Comparison of ENCODE assay signal across 12 cellular contexts in the genomic region with DNA sequence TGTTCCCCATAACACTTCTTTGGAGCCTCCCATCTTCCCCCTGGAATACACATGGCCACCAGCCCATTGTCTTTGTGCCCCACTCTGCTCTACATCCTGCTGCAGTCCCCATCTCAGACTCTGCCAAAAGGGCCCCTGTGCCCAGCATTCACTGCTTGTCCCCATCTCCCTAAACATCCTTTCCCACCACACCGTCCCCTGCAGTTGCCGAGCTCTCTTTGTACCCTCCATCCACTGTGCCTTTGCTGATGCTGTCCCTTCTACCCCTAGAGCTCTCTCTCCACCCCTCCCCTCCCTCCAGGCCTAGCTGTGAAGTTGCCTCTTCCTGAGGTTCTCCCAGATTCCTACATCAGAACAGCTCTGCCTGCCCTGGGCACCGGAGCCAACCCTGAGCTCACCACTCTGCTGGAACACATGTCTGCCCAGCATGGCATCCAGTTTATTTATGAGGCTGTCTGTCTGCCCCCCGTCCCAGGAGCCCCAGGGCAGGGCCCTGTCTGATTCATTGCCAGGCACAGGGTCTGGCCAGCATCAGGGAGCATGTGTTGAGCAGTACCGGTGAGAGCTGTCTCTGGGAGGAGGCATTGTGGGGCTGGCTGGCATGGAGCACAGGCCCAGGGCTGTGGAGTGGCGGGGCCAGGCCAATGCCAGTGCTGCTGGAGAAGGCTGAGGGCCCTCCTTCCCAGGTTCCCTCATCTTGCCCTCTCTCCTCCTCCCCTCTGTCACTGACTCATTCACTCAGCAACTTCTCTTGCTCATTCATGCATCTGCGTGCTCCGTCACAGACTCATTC. TPM values are rescaled to one million over a fixed set of nuclear protein-coding genes. Genes with fewer than 3 reads are reported as not detected.
A peak's percentile ranks its signal among the peaks of the same experiment; 100 is the strongest.
DNase-seq lines count a peak whose midpoint lies in the region; ATAC-seq, FAIRE-seq and TF ChIP-seq lines count a peak whose summit lies in the region.
"Had no signal": no experiment of that assay in that cellular context is flagged by ENCODE, and none has a peak within 500 bp of the region (broad histone marks: within the 10 kb centered on the region; RNA-seq: fewer than 3 reads in every experiment).

No MANE protein-coding gene starts in this region.

- no peak overlapping the region for H3K4me3 Mint-ChIP-seq in astrocyte (ENCODE audit: unreplicated experiment)
- no peak overlapping the region for H3K4me3 Mint-ChIP-seq in activated naive CD4-positive, alpha-beta T cell treated with anti-CD3 and anti-CD28 coated beads, Interleukin-2, amount 10 ng/mL, durations not matched to agents 7 days and 5 days
- H3K4me3 Mint-ChIP-seq: CD4-positive, alpha-beta T cell; stimulated activated naive B cell treated with anti-CD40 and anti-IgM and Interleukin-4, amounts not matched to agents 10 μg/mL and 1 μg/mL and 100 μg/mL, for 72 hours had no signal

- H3K9me3 ChIP-seq in astrocyte (ENCODE audit: insufficient read depth, low read depth, low read length) (no peaks in the 10 kb centered on the region), heart left ventricle (no peaks in the 10 kb centered on the region), psoas muscle (no peaks in the 10 kb centered on the region)

- DNase-seq in GM04504 (ENCODE audit: low read depth) (peak; percentile 34), astrocyte (ENCODE audit: low read depth) (peak; percentile 79), heart left ventricle (peak; percentile 79 to 90 (median 80)), psoas muscle (no peak), putamen (ENCODE audit: low spot score) (no peak)
- no peak for DNase-seq in activated naive CD4-positive, alpha-beta T cell treated with anti-CD3 and anti-CD28 coated beads, Interleukin-2, amount 10 ng/mL, durations not matched to agents 7 days and 5 days
- DNase-seq: CD4-positive, alpha-beta T cell; small intestine; stimulated activated naive B cell treated with anti-CD40 and anti-IgM and Interleukin-4, amounts not matched to agents 10 μg/mL and 1 μg/mL and 100 μg/mL, for 72 hours had no signal

- CTCF ChIA-PET in activated naive CD4-positive, alpha-beta T cell treated with anti-CD3 and anti-CD28 coated beads, Interleukin-2, amount 10 ng/mL, durations not matched to agents 7 days and 5 days (lab: Charles Lee), result no interaction called here

- WGBS in heart left ventricle, 4 donors, result 58 to 71% (median 61%) methylated on average over 8 of the region's 8 CpGs
- 49 to 61% (median 52%) methylated on average over 8 of the region's 8 CpGs for WGBS in psoas muscle, 3 donors

- H3K4me1 ChIP-seq in astrocyte (ENCODE audit: insufficient read depth, low read length), result peaks cover 21% of the 10 kb centered on the region
- H3K4me1 ChIP-seq in heart left ventricle, result peaks cover 0 to 41% (median 5%) of the 10 kb centered on the region in 12 donors
- peaks cover 8% of the 10 kb centered on the region for H3K4me1 ChIP-seq in psoas muscle

- H3K36me3 Mint-ChIP-seq in astrocyte (ENCODE audit: low read depth, unreplicated experiment), result peaks cover 4% of the 10 kb centered on the region
- no peaks in the 10 kb centered on the region for H3K36me3 Mint-ChIP-seq in activated naive CD4-positive, alpha-beta T cell treated with anti-CD3 and anti-CD28 coated beads, Interleukin-2, amount 10 ng/mL, durations not matched to agents 7 days and 5 days
- H3K36me3 Mint-ChIP-seq: stimulated activated naive B cell treated with anti-CD40 and anti-IgM and Interleukin-4, amounts not matched to agents 10 μg/mL and 1 μg/mL and 100 μg/mL, for 72 hours had no signal

- peaks cover 2% of the 10 kb centered on the region for H3K9me3 Mint-ChIP-seq in astrocyte (ENCODE audit: unreplicated experiment)
- H3K9me3 Mint-ChIP-seq in activated naive CD4-positive, alpha-beta T cell treated with anti-CD3 and anti-CD28 coated beads, Interleukin-2, amount 10 ng/mL, durations not matched to agents 7 days and 5 days, result no peaks in the 10 kb centered on the region
- H3K9me3 Mint-ChIP-seq: CD4-positive, alpha-beta T cell; stimulated activated naive B cell treated with anti-CD40 and anti-IgM and Interleukin-4, amounts not matched to agents 10 μg/mL and 1 μg/mL and 100 μg/mL, for 72 hours had no signal

- FAIRE-seq in astrocyte (lab: Jason Lieb, UNC), result no peak
- FAIRE-seq: small intestine had no signal

- peak overlapping the region; percentile 29 for H3K9ac ChIP-seq in astrocyte (ENCODE audit: low read length)

- ATAC-seq in heart left ventricle, result peak; percentile 91 to 96 (median 94)
- peak; percentile 41 to 68 (median 54) for ATAC-seq in psoas muscle
- no peak for ATAC-seq in GM18909 (IDR thresholded peaks at IDR 0.05; ENCODE audit: poor library complexity, unreplicated experiment)
- no peak for ATAC-seq in GM18519 (IDR thresholded peaks at IDR 0.05; ENCODE audit: low FRiP score, unreplicated experiment)
- ATAC-seq: stimulated activated naive B cell treated with anti-CD40 and anti-IgM and Interleukin-4, amounts not matched to agents 10 μg/mL and 1 μg/mL and 100 μg/mL, for 72 hours had no signal

- H3K27ac ChIP-seq in astrocyte (ENCODE audit: low read depth, low read length) (peak overlapping the region; percentile 18), heart left ventricle (peak overlapping the region in 9 of 12 donors; percentile 5 to 72 (median 49)), psoas muscle (no peak overlapping the region)

- intact Hi-C loops in heart left ventricle (cut with DNase I) (no loop called here), psoas muscle (cut with DNase I) (no loop called here)

- H2AFZ ChIP-seq in astrocyte (ENCODE audit: low read depth, low read length), result peak overlapping the region; percentile 70

- H3K27me3 Mint-ChIP-seq in astrocyte (ENCODE audit: low read depth, unreplicated experiment), result peaks cover 9% of the 10 kb centered on the region
- peaks cover 19% of the 10 kb centered on the region for H3K27me3 Mint-ChIP-seq in activated naive CD4-positive, alpha-beta T cell treated with anti-CD3 and anti-CD28 coated beads, Interleukin-2, amount 10 ng/mL, durations not matched to agents 7 days and 5 days
- H3K27me3 Mint-ChIP-seq: CD4-positive, alpha-beta T cell had no signal

- H3K4me3 ChIP-seq in astrocyte (ENCODE audit: insufficient read depth, low read depth, low read length) (no peak overlapping the region), heart left ventricle (no peak overlapping the region), psoas muscle (no peak overlapping the region)

- H3K36me3 ChIP-seq in astrocyte (ENCODE audit: insufficient read depth, low read length) (no peaks in the 10 kb centered on the region), heart left ventricle (no peaks in the 10 kb centered on the region), psoas muscle (ENCODE audit: insufficient read depth in 1 of 2, low read depth in 1 of 2) (no peaks in the 10 kb centered on the region)

- peak overlapping the region; percentile 2 for H3K4me2 ChIP-seq in astrocyte (ENCODE audit: low read length)

- TF ChIP-seq CTCF in astrocyte (IDR thresholded peaks at IDR 0.05; ENCODE audit: insufficient read depth, low read depth, low read length), result no peak
- no peak for TF ChIP-seq CTCF in heart left ventricle (IDR thresholded peaks at IDR 0.05)
- no peak for TF ChIP-seq CTCF in psoas muscle (IDR thresholded peaks at IDR 0.05)

- H3K27ac Mint-ChIP-seq in astrocyte (ENCODE audit: unreplicated experiment), result no peak overlapping the region
- no peak overlapping the region for H3K27ac Mint-ChIP-seq in activated naive CD4-positive, alpha-beta T cell treated with anti-CD3 and anti-CD28 coated beads, Interleukin-2, amount 10 ng/mL, durations not matched to agents 7 days and 5 days
- H3K27ac Mint-ChIP-seq: CD4-positive, alpha-beta T cell; stimulated activated naive B cell treated with anti-CD40 and anti-IgM and Interleukin-4, amounts not matched to agents 10 μg/mL and 1 μg/mL and 100 μg/mL, for 72 hours had no signal

- H4K20me1 ChIP-seq in astrocyte (ENCODE audit: insufficient read depth, low read length), result no peaks in the 10 kb centered on the region

- no peaks in the 10 kb centered on the region for H3K27me3 ChIP-seq in astrocyte (ENCODE audit: insufficient read depth, low read length)
- H3K27me3 ChIP-seq in heart left ventricle, result no peaks in the 10 kb centered on the region
- peaks cover 0 to 2% (median 0%) of the 10 kb centered on the region in 3 donors for H3K27me3 ChIP-seq in psoas muscle (ENCODE audit: insufficient read depth in 3 of 3, low read length in 2 of 3)

- no peaks in the 10 kb centered on the region for H3K79me2 ChIP-seq in astrocyte (ENCODE audit: insufficient read depth, low read length)

- TF ChIP-seq POLR2A in heart left ventricle (IDR thresholded peaks at IDR 0.05), result no peak

- H3K4me1 Mint-ChIP-seq in astrocyte (ENCODE audit: low read depth, unreplicated experiment), result peaks cover 18% of the 10 kb centered on the region
- H3K4me1 Mint-ChIP-seq in activated naive CD4-positive, alpha-beta T cell treated with anti-CD3 and anti-CD28 coated beads, Interleukin-2, amount 10 ng/mL, durations not matched to agents 7 days and 5 days, result no peaks in the 10 kb centered on the region
- H3K4me1 Mint-ChIP-seq: stimulated activated naive B cell treated with anti-CD40 and anti-IgM and Interleukin-4, amounts not matched to agents 10 μg/mL and 1 μg/mL and 100 μg/mL, for 72 hours had no signal

RNA-seq across cellular contexts. Expression of gene EDN2, which starts 28.8 kb away (rescaled TPM):
- total RNA-seq in astrocyte, result 0.45 TPM in 1 of 2 replicates, not detected in the other
- 1 to 10 TPM in 3 of 9 donors, under 1 TPM in 2, not detected in 4; 0.37 to 3.5 (median 1.9) TPM for total RNA-seq in heart left ventricle
- 1 to 10 TPM in 1 of 2 donors, under 1 TPM in 1; 0.23 to 2.6 TPM for polyA plus RNA-seq in heart left ventricle
- not detected for total RNA-seq in psoas muscle
- polyA plus RNA-seq in psoas muscle, result under 1 TPM in 2 of 3 donors, not detected in 1; 0.03 to 0.10 TPM
- total RNA-seq: CD4-positive, alpha-beta T cell; T-helper 1 cell treated with Interleukin-12 subunit alpha and Interleukin-12 subunit beta and Interleukin-4 antibody, amounts not matched to agents 30 ng/mL and 1 ng/mL, for 36 hours had no signal

Comparison
In these comparisons a context has a peak if more than half of its experiments do, and no peak if none do; other contexts are left out.
1. DNase-seq: peak in GM04504 (single experiment), astrocyte (single experiment) and heart left ventricle (5 of 5); none in psoas muscle (0 of 2), putamen (single experiment) and activated naive CD4-positive, alpha-beta T cell treated with anti-CD3 and anti-CD28 coated beads, Interleukin-2, amount 10 ng/mL, durations not matched to agents 7 days and 5 days (single experiment).
2. ATAC-seq: peak in heart left ventricle (4 of 4) and psoas muscle (4 of 4); none in GM18909 (single experiment) and GM18519 (single experiment).